In the genomic region with DNA sequence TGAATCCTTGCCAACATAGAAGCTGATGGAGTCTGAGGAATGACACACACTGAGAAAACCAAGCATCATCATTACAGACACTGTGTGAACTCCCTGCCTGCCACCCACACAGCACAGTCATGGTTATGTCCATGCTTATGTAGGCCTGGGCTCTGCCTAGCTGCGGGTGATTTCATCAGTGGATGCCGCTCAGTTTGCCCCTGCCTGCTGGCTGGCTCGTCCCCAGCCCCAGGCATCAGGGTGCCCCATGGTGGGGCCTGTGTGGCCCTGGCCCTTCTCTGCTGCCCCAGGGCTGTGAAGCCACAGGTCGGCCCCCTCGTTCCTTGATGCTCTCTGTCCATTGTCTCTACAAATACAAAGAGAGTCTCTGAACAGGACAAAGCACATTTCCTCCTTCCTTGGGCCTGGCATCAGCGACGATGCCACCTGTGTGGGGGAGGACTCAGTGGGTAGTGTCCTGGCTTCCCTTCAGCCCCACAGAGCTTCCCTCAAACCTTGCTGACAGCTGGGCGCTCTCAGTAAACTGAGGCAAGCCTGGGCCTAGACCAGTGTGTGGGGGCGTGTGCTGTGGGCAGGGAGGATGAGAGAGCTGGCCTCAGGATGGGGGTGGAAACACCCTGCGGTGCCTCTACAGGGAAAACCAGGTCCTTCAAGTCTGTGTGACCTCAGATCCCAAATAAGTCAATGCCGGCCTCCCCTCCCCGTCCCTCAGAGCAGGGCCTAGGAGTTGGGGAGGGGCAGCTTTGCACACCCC, we compare ENCODE assay signal across 1 cellular context.
A peak's percentile ranks its signal among the peaks of the same experiment; 100 is the strongest.
TF ChIP-seq lines count a peak whose summit lies in the region.

No MANE protein-coding gene starts in this region.

TF ChIP-seq in HEK293, 187 proteins besides CTCF, POLR2A, EP300 and RAD21 (continued from another document):
- TF ChIP-seq ZFHX2 (tag by site-specific recombination; conservative IDR thresholded peaks at IDR 0.05) (peak; percentile 55; the same call in 1 of the 2 replicates), ZSCAN23 (tag by site-specific recombination; IDR thresholded peaks at IDR 0.05) (no peak), ZNF121 (tag by site-specific recombination; IDR thresholded peaks at IDR 0.05) (no peak), ZNF521 (tag by site-specific recombination; IDR thresholded peaks at IDR 0.05) (no peak), KLF10 (tag by site-specific recombination; IDR thresholded peaks at IDR 0.05) (no peak), ZNF37A (tag by site-specific recombination; IDR thresholded peaks at IDR 0.05) (no peak)
